ENCODE assay signal across 10 cellular contexts in the genomic region with DNA sequence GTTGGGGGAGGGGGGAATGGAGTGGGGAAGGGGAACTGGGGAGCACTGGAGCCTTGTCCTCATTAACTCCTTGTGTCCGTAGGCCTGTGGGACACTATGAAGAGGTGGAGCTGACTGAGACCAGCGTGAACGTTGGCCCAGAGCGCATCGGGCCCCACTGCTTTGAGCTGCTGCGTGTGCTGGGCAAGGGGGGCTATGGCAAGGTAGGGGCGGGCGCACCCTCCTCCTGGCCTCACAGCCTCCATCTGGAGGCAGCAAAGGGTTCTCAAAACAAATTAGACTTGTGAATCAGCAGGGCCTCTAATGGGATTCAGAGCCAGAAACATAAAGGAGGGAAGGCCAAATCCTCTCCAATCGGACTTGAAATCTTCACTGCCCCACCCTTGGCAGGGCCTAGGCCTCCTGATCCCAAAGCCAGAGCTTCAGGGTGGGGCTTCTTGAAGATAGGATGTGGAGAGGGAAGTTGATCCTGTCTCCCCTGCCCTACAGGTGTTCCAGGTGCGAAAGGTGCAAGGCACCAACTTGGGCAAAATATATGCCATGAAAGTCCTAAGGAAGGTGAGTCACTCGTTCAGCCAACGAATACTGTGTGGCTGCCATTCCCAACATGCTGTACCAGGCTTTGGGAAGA. TPM values are rescaled to one million over a fixed set of nuclear protein-coding genes. Genes with fewer than 3 reads are reported as not detected.
DNase-seq lines count a peak whose midpoint lies in the region; ATAC-seq, FAIRE-seq and TF ChIP-seq lines count a peak whose summit lies in the region.
"Had no signal": no experiment of that assay in that cellular context is flagged by ENCODE, and none has a peak within 500 bp of the region (broad histone marks: within the 10 kb centered on the region; RNA-seq: fewer than 3 reads in every experiment).

No MANE protein-coding gene starts in this region.

- DNase-seq in H9 (no peak), right cardiac atrium (peak in 1 of 3 donors; percentile 51), small intestine (no peak)
- no peak for DNase-seq in activated CD4-positive, alpha-beta memory T cell treated with anti-CD3 and anti-CD28 coated beads for 36 hours
- no peak for DNase-seq in effector CD4-positive, alpha-beta T cell
- no peak for DNase-seq in activated effector memory CD4-positive, alpha-beta T cell treated with anti-CD3 and anti-CD28 coated beads, Interleukin-2, amount 50 U/mL, for 16 hours

- POLR2A ChIA-PET in activated CD4-positive, alpha-beta memory T cell treated with anti-CD3 and anti-CD28 coated beads for 36 hours (lab: Charles Lee), result interaction anchor here (0.9 to 3.2 kb wide), 9 partner anchors 8 to 1893 kb away, joined by 3 to 24 read pairs (median 4); a partner anchor contains a TSS

- H3K27me3 Mint-ChIP-seq in H9 (ENCODE audit: low read depth), result no peaks in the 10 kb centered on the region; the same call in 1 of the 2 replicates
- H3K27me3 Mint-ChIP-seq in activated CD4-positive, alpha-beta memory T cell treated with anti-CD3 and anti-CD28 coated beads for 36 hours, result no peaks in the 10 kb centered on the region

- H2BK12ac ChIP-seq in H9 (ENCODE audit: insufficient read length, low read depth, low read length), result no peak overlapping the region

- H3K56ac ChIP-seq in H9 (ENCODE audit: insufficient read length, low read depth, low read length), result no peak overlapping the region

- H4K8ac ChIP-seq in H9 (replicated peaks; ENCODE audit: insufficient read length, low read depth, low read length), result no peak overlapping the region

- H3K27me3 ChIP-seq in H9 (ENCODE audit: insufficient read depth, low read length) (no peaks in the 10 kb centered on the region), right cardiac atrium (ENCODE audit: control insufficient read depth, insufficient read depth) (no peaks in the 10 kb centered on the region), small intestine (ENCODE audit: control insufficient read depth in 2 of 2, insufficient read depth in 2 of 2, low read length in 2 of 2) (no peaks in the 10 kb centered on the region)

- H3K36me3 ChIP-seq in small intestine (ENCODE audit: control insufficient read depth in 2 of 2, insufficient read depth in 2 of 2, low read length in 2 of 2), result peaks cover 3 to 13% of the 10 kb centered on the region in 2 donors

- H3K36me3 Mint-ChIP-seq in H9 (ENCODE audit: insufficient read depth in 1 of 3, low read depth in 3 of 3), result peaks cover 9 to 30% (median 21%) of the 10 kb centered on the region in 3 experiments; a peak in 6 of 7 replicates
- peaks cover 17% of the 10 kb centered on the region for H3K36me3 Mint-ChIP-seq in activated CD4-positive, alpha-beta memory T cell treated with anti-CD3 and anti-CD28 coated beads for 36 hours

- no peaks in the 10 kb centered on the region for H3K9me3 ChIP-seq in H9 (ENCODE audit: control insufficient read depth, low read depth, low read length)
- H3K9me3 ChIP-seq in right cardiac atrium (ENCODE audit: control insufficient read depth, low read length), result no peaks in the 10 kb centered on the region
- no peaks in the 10 kb centered on the region for H3K9me3 ChIP-seq in small intestine (ENCODE audit: control insufficient read depth, low read depth)

- no peak for TF ChIP-seq CTCF in H9 (conservative IDR thresholded peaks at IDR 0.05)

- H3K14ac ChIP-seq in H9 (ENCODE audit: insufficient read depth, low read length), result no peak overlapping the region

- no peak overlapping the region for H4K91ac ChIP-seq in H9 (ENCODE audit: insufficient read length, low read depth, low read length)

- H3K4me3 Mint-ChIP-seq in H9, result peak overlapping the region; percentile 87 to 92
- peak overlapping the region; percentile 91 for H3K4me3 Mint-ChIP-seq in activated CD4-positive, alpha-beta memory T cell treated with anti-CD3 and anti-CD28 coated beads for 36 hours

- H3K79me2 ChIP-seq in H9 (ENCODE audit: insufficient read depth, low read length), result no peaks in the 10 kb centered on the region; the same call in 1 of the 2 replicates

- H3K23ac ChIP-seq in H9 (ENCODE audit: insufficient read length, low read depth, low read length), result no peak overlapping the region

- no peak overlapping the region for H3K4ac ChIP-seq in H9 (ENCODE audit: low read depth, low read length)

- peak overlapping the region; percentile 76 for H3K9ac ChIP-seq in H9 (ENCODE audit: extremely low read depth, insufficient read length, low read length)

- peaks cover 9 to 12% of the 10 kb centered on the region in 2 experiments for H3K4me1 Mint-ChIP-seq in H9
- peaks cover 40% of the 10 kb centered on the region for H3K4me1 Mint-ChIP-seq in activated CD4-positive, alpha-beta memory T cell treated with anti-CD3 and anti-CD28 coated beads for 36 hours (ENCODE audit: low read depth)

- ATAC-seq in right cardiac atrium (no peak), GM18519 (IDR thresholded peaks at IDR 0.05; ENCODE audit: low FRiP score, unreplicated experiment) (no peak), GM19324 (IDR thresholded peaks at IDR 0.05; ENCODE audit: low FRiP score, unreplicated experiment) (no peak)

- H2BK20ac ChIP-seq in H9 (ENCODE audit: low read depth, low read length, poor library complexity, severe bottlenecking), result no peak overlapping the region

- H2AFZ ChIP-seq in H9 (ENCODE audit: low read length), result no peak overlapping the region

- no peaks in the 10 kb centered on the region for H4K20me1 ChIP-seq in H9 (ENCODE audit: control insufficient read depth, insufficient read depth, insufficient read length)

- no peak overlapping the region for H2BK15ac ChIP-seq in H9 (ENCODE audit: low read depth, low read length)

- H2BK120ac ChIP-seq in H9 (ENCODE audit: low read depth, low read length, poor library complexity, severe bottlenecking), result no peak overlapping the region

- no peaks in the 10 kb centered on the region for H3K4me1 ChIP-seq in H9 (ENCODE audit: insufficient read depth, low read length)
- H3K4me1 ChIP-seq in right cardiac atrium (ENCODE audit: control insufficient read depth, insufficient read depth, low read length), result peaks cover 5% of the 10 kb centered on the region
- H3K4me1 ChIP-seq in small intestine (ENCODE audit: control insufficient read depth in 2 of 2, insufficient read depth in 1 of 2, low read depth in 1 of 2, low read length in 1 of 2), result peaks cover 4% of the 10 kb centered on the region in 2 donors

- FAIRE-seq in small intestine (lab: Jason Lieb, UNC), result no peak

- H3K18ac ChIP-seq in H9 (ENCODE audit: insufficient read length, low read depth, low read length), result no peak overlapping the region

- H3K27ac Mint-ChIP-seq in H9, result peak overlapping the region in 2 of 3 experiments; percentile 71 to 95; a peak in 4 of 7 replicates
- H3K27ac Mint-ChIP-seq in activated CD4-positive, alpha-beta memory T cell treated with anti-CD3 and anti-CD28 coated beads for 36 hours, result peak overlapping the region; percentile 91

- H3K23me2 ChIP-seq in H9 (ENCODE audit: insufficient read length, low read depth, low read length, poor library complexity, severe bottlenecking), result peaks cover 4% of the 10 kb centered on the region

- H3K4me3 ChIP-seq in right cardiac atrium (ENCODE audit: low read length) (peak overlapping the region; percentile 84), small intestine (ENCODE audit: low read depth in 1 of 2, low read length in 2 of 2) (peak overlapping the region; percentile 54 to 65)

- H4K5ac ChIP-seq in H9 (ENCODE audit: insufficient read length, low read depth, low read length), result no peak overlapping the region

- no peaks in the 10 kb centered on the region for H3K9me3 Mint-ChIP-seq in H9
- no peaks in the 10 kb centered on the region for H3K9me3 Mint-ChIP-seq in activated CD4-positive, alpha-beta memory T cell treated with anti-CD3 and anti-CD28 coated beads for 36 hours

- H3K27ac ChIP-seq in H9 (ENCODE audit: insufficient read length, low read depth, low read length) (no peak overlapping the region), right cardiac atrium (ENCODE audit: low read length) (no peak overlapping the region), small intestine (ENCODE audit: low read depth in 1 of 2, low read length in 1 of 2) (peak overlapping the region in 1 of 2 donors; percentile 89)

- intact Hi-C loops in activated CD4-positive, alpha-beta memory T cell treated with anti-CD3 and anti-CD28 coated beads for 36 hours (cut with micrococcal nuclease), result loop anchor here (2.0 to 5.0 kb wide), 3 partner anchors 26 to 38 kb away; a partner anchor contains a TSS
- intact Hi-C loops in right cardiac atrium (cut with DNase I), result no loop called here

- H3T11ph ChIP-seq in H9 (ENCODE audit: low read length), result no peak overlapping the region

- no CpG with 5 or more reads among the region's 12 CpGs for WGBS in H9 (ENCODE audit: extremely low coverage, insufficient read length, low lambda C conversion rate)
- WGBS in right cardiac atrium, result 54% methylated on average over 12 of the region's 12 CpGs
- WGBS in small intestine, 3 donors, result 16 to 40% (median 30%) methylated on average over 12 of the region's 12 CpGs

- H3K79me1 ChIP-seq in H9 (ENCODE audit: insufficient read depth, low read depth, low read length, poor library complexity, severe bottlenecking), result no peaks in the 10 kb centered on the region

- peak overlapping the region; percentile 90 for H3K4me2 ChIP-seq in H9 (ENCODE audit: insufficient read depth, insufficient read length, low read length)

- no peak overlapping the region for H2BK5ac ChIP-seq in H9 (ENCODE audit: insufficient read length, low read length)

- CTCF ChIA-PET in activated CD4-positive, alpha-beta memory T cell treated with anti-CD3 and anti-CD28 coated beads for 36 hours (lab: Charles Lee), result interaction anchor here (0.8 to 2.4 kb wide), 4 partner anchors 8 to 73 kb away, joined by 3 to 8 read pairs (median 6); a partner anchor contains a TSS

- H2AK5ac ChIP-seq in H9 (ENCODE audit: insufficient read length, low read length), result no peak overlapping the region

RNA-seq across cellular contexts. Expression of a gene that starts 0.9 kb away (rescaled TPM):
- 46.6 and 51.7 TPM in 2 replicates for total RNA-seq in H9 (2021)
- 10 to 100 TPM; 57.4 to 57.5 TPM for total RNA-seq in activated CD4-positive, alpha-beta memory T cell treated with anti-CD3 and anti-CD28 coated beads for 36 hours
- total RNA-seq in right cardiac atrium, result 10 to 100 TPM; 29.0 to 31.3 (median 29.5) TPM
- polyA plus RNA-seq in right cardiac atrium, result 39.6 TPM
- 10 to 100 TPM; 71.0 to 88.1 (median 77.6) TPM for polyA plus RNA-seq in small intestine

RNA-seq across cellular contexts. Expression of a gene that starts 8.3 kb away (rescaled TPM):
- total RNA-seq in H9 (2021) (1.7 and 1.9 TPM in 2 replicates), right cardiac atrium (1 to 10 TPM; 1.2 to 3.4 (median 1.9) TPM)
- total RNA-seq in activated CD4-positive, alpha-beta memory T cell treated with anti-CD3 and anti-CD28 coated beads for 36 hours, result 10 to 100 TPM; 93.5 to 97.4 TPM
- polyA plus RNA-seq in right cardiac atrium (1.6 TPM), small intestine (10 to 100 TPM; 14.1 to 34.6 (median 17.7) TPM)

RNA-seq across cellular contexts. Expression of a gene that starts 13.7 kb away (rescaled TPM):
- total RNA-seq in H9 (2021) (0.88 and 1.1 TPM in 2 replicates), right cardiac atrium (10 to 100 TPM in 2 of 4 donors, 1 to 10 TPM in 2; 5.1 to 23.6 (median 9.3) TPM)
- 1 to 10 TPM; 2.3 to 3.3 TPM for total RNA-seq in activated CD4-positive, alpha-beta memory T cell treated with anti-CD3 and anti-CD28 coated beads for 36 hours
- polyA plus RNA-seq in right cardiac atrium (5.2 TPM), small intestine (under 1 TPM in 1 of 3 donors, not detected in 2; 0.40 TPM)

RNA-seq across cellular contexts. Expression of a gene that starts 14.1 kb away (rescaled TPM):
- total RNA-seq in H9 (2021), result 80.9 and 86.4 TPM in 2 replicates
- 100 to 1,000 TPM; 345 to 358 TPM for total RNA-seq in activated CD4-positive, alpha-beta memory T cell treated with anti-CD3 and anti-CD28 coated beads for 36 hours
- total RNA-seq in right cardiac atrium, result 10 to 100 TPM; 23.5 to 38.2 (median 29.6) TPM
- 20.8 TPM for polyA plus RNA-seq in right cardiac atrium
- polyA plus RNA-seq in small intestine, result 100 to 1,000 TPM; 109 to 208 (median 157) TPM

RNA-seq across cellular contexts. Expression of a gene that starts 23.4 kb away (rescaled TPM):
- total RNA-seq in H9 (2021) (not detected in 2 replicates), right cardiac atrium (not detected)
- not detected for total RNA-seq in activated CD4-positive, alpha-beta memory T cell treated with anti-CD3 and anti-CD28 coated beads for 36 hours
- polyA plus RNA-seq in right cardiac atrium (not detected), small intestine (not detected)
- total RNA-seq: subcutaneous adipose tissue had no signal
- polyA plus RNA-seq: adipose tissue had no signal

Comparison
In these comparisons a context has a peak if more than half of its experiments do, and no peak if none do; other contexts are left out.
1. RNA of a gene that starts 8.3 kb away (total RNA-seq): 93.5 to 97.4 TPM in activated CD4-positive, alpha-beta memory T cell treated with anti-CD3 and anti-CD28 coated beads for 36 hours; 1.2 to 3.4 TPM in right cardiac atrium and 1.7 to 1.9 TPM in H9; every median in the first group is over 10 times any median in the second.